In the genomic region with DNA sequence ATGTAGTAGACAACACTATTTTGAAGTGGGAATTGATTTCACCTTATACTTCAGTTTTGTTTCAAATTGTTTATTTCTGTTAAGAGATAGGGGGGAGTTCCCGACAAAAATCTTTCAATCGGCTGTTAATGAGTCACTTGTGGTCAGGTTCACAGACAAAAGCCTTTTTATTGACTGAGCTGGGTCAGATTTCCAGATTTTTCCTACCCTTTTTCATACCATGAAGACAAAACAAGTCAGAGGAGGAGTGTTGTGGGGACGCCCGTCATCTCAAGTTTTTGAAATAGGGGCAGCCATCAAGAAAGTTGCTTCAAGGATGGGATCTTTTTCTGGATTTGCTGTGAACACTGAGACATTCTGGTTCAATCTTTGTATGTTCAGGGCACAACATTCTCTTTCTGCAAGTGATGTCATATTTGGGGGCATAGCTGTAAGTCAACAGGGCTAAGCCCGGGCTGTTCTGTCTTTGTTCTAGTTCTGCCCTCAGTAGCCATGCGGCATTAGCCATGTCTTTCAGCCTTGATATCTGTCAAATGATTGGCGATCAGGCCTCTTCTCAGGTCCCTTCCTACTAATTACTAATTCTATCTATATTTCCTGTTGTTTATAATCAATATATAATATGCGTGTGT, we compare ENCODE assay signal across 13 cellular contexts.
DNase-seq lines count a peak whose midpoint lies in the region.
"Had no signal": no experiment of that assay in that cellular context is flagged by ENCODE, and none has a peak within 500 bp of the region (broad histone marks: within the 10 kb centered on the region; RNA-seq: fewer than 3 reads in every experiment).

No MANE protein-coding gene starts in this region.

- H3K27me3 ChIP-seq in skeletal muscle satellite cell (ENCODE audit: control insufficient read depth, insufficient read depth, low read length) = no peaks in the 10 kb centered on the region

- no peaks in the 10 kb centered on the region for H3K36me3 ChIP-seq in skeletal muscle satellite cell (ENCODE audit: insufficient read depth, low read length)

- DNase-seq in DMS 273 (lab: John Stamatoyannopoulos, UW; ENCODE audit: unreplicated experiment) (peak; percentile 11), DMS 273 treated with DMSO at 0.1 percent for 48 hours (lab: John Stamatoyannopoulos, UW) (no peak), NCI-H2196 treated with DMSO at 0.1 percent for 48 hours (lab: John Stamatoyannopoulos, UW; ENCODE audit: unreplicated experiment) (peak; percentile 41), fibroblast of gingiva (ENCODE audit: low read depth) (peak; percentile 6), GM19240 (ENCODE audit: insufficient read length, low spot score) (no peak), mucosa of gallbladder (ENCODE audit: low spot score) (no peak)
- DNase-seq in activated CD4-positive, alpha-beta T cell treated with anti-CD3 and anti-CD28 coated beads for 4 hours = no peak
- DNase-seq: anterior cingulate cortex; naive thymus-derived CD4-positive, alpha-beta T cell; NCI-H1436 treated with DMSO at 0.1 percent for 48 hours; stimulated activated CD4-positive, alpha-beta T cell treated with anti-CD3 and anti-CD28 coated beads, Interleukin-1b, Interleukin-23, amount 100 ng/mL, for 48 hours; substantia nigra had no signal

- H3K9ac ChIP-seq in skeletal muscle satellite cell (ENCODE audit: low read depth, low read length) = peak overlapping the region; percentile 21

- H3K4me3 ChIP-seq in skeletal muscle satellite cell (ENCODE audit: low read length) = no peak overlapping the region

- no peaks in the 10 kb centered on the region for H3K9me3 ChIP-seq in skeletal muscle satellite cell (replicated peaks; ENCODE audit: low read length)

- H3K4me2 ChIP-seq in skeletal muscle satellite cell (ENCODE audit: low read length) = peak overlapping the region; percentile 36

- peaks cover 57% of the 10 kb centered on the region for H3K4me1 ChIP-seq in skeletal muscle satellite cell (ENCODE audit: control insufficient read depth, insufficient read depth, low read length)

Comparison
In these comparisons a context has a peak if more than half of its experiments do, and no peak if none do; other contexts are left out.
1. DNase-seq: peak in DMS 273 (single experiment), NCI-H2196 treated with DMSO at 0.1 percent for 48 hours (single experiment) and fibroblast of gingiva (single experiment); none in DMS 273 treated with DMSO at 0.1 percent for 48 hours (single experiment), activated CD4-positive, alpha-beta T cell treated with anti-CD3 and anti-CD28 coated beads for 4 hours (0 of 2), GM19240 (single experiment) and mucosa of gallbladder (single experiment).